22 cellular contexts compared by ENCODE assay signal in genomic region chr12:82757059-82757458, GRCh38.
DNase-seq lines count a peak whose midpoint lies in the region; ATAC-seq and TF ChIP-seq lines count a peak whose summit lies in the region.
"Had no signal": no experiment of that assay in that cellular context is flagged by ENCODE, and none has a peak within 500 bp of the region (broad histone marks: within the 10 kb centered on the region; RNA-seq: fewer than 3 reads in every experiment).

No MANE protein-coding gene starts in this region.

- H3K9ac ChIP-seq in adipocyte (ENCODE audit: low read length) (no peak overlapping the region), skeletal muscle satellite cell (ENCODE audit: low read depth, low read length) (no peak overlapping the region)

- H3K4me2 ChIP-seq in skeletal muscle satellite cell (ENCODE audit: low read length), result peak overlapping the region; percentile 34

- no peak for TF ChIP-seq CTCF in MCF 10A (IDR thresholded peaks at IDR 0.05; ENCODE audit: unreplicated experiment)
- no peak for TF ChIP-seq CTCF in breast epithelium (IDR thresholded peaks at IDR 0.05)
- no peak for TF ChIP-seq CTCF in fibroblast of the aortic adventitia (IDR thresholded peaks at IDR 0.05; ENCODE audit: insufficient read depth, low read length)

- H3K9me3 Mint-ChIP-seq in MCF 10A (ENCODE audit: unreplicated experiment), result no peaks in the 10 kb centered on the region
- H3K9me3 Mint-ChIP-seq: activated CD4-positive, alpha-beta memory T cell treated with anti-CD3 and anti-CD28 coated beads, Interleukin-2, amount 10 ng/mL, durations not matched to agents 7 days and 5 days; stimulated activated naive CD8-positive, alpha-beta T cell treated with anti-CD3 and anti-CD28 coated beads, Interleukin-15, Interleukin-2, amounts not matched to agents 100 ng/mL and 50 ng/mL, for 24 hours; T-helper 2 cell treated with Interferon-gamma antibody and Interleukin-4, amounts not matched to agents 5 μg/mL and 100 μg/mL, for 36 hours had no signal

- H3K4me3 ChIP-seq in breast epithelium (no peak overlapping the region), adipocyte (ENCODE audit: low read length) (peak overlapping the region; percentile 41), fibroblast of the aortic adventitia (ENCODE audit: low read depth, low read length) (no peak overlapping the region), skeletal muscle satellite cell (ENCODE audit: low read length) (no peak overlapping the region)
- H3K4me3 ChIP-seq: cardiac muscle cell, tibial artery had no signal

- H3K27me3 ChIP-seq in breast epithelium, result no peaks in the 10 kb centered on the region
- no peaks in the 10 kb centered on the region for H3K27me3 ChIP-seq in adipocyte (replicated peaks; ENCODE audit: control insufficient read depth, insufficient read depth, low read length)
- no peaks in the 10 kb centered on the region for H3K27me3 ChIP-seq in skeletal muscle satellite cell (ENCODE audit: control insufficient read depth, insufficient read depth, low read length)
- H3K27me3 ChIP-seq: cardiac muscle cell, tibial artery had no signal

- H3K4me3 Mint-ChIP-seq in MCF 10A (ENCODE audit: unreplicated experiment), result no peak overlapping the region
- H3K4me3 Mint-ChIP-seq: activated CD4-positive, alpha-beta memory T cell treated with anti-CD3 and anti-CD28 coated beads, Interleukin-2, amount 10 ng/mL, durations not matched to agents 7 days and 5 days; stimulated activated naive CD8-positive, alpha-beta T cell treated with anti-CD3 and anti-CD28 coated beads, Interleukin-15, Interleukin-2, amounts not matched to agents 100 ng/mL and 50 ng/mL, for 24 hours; T-helper 2 cell treated with Interferon-gamma antibody and Interleukin-4, amounts not matched to agents 5 μg/mL and 100 μg/mL, for 36 hours had no signal

- no peaks in the 10 kb centered on the region for H3K36me3 Mint-ChIP-seq in MCF 10A (ENCODE audit: insufficient read depth, unreplicated experiment)

- no peaks in the 10 kb centered on the region for H3K36me3 ChIP-seq in breast epithelium
- no peaks in the 10 kb centered on the region for H3K36me3 ChIP-seq in adipocyte (ENCODE audit: control insufficient read depth, insufficient read depth, low read length, severe bottlenecking)
- no peaks in the 10 kb centered on the region for H3K36me3 ChIP-seq in skeletal muscle satellite cell (ENCODE audit: insufficient read depth, low read length)
- H3K36me3 ChIP-seq: cardiac muscle cell, tibial artery had no signal

- H3K27ac ChIP-seq in breast epithelium, result no peak overlapping the region
- H3K27ac ChIP-seq: cardiac muscle cell, tibial artery had no signal

- POLR2A ChIA-PET in MCF 10A (lab: Yijun Ruan, JAX), result interaction anchor here (0.6 kb wide), 1 partner anchor 354 kb away, joined by 3 read pairs; no protein-coding TSS in a partner anchor

- no peaks in the 10 kb centered on the region for H3K4me1 Mint-ChIP-seq in MCF 10A (ENCODE audit: insufficient read depth, unreplicated experiment)
- H3K4me1 Mint-ChIP-seq: activated CD4-positive, alpha-beta memory T cell treated with anti-CD3 and anti-CD28 coated beads, Interleukin-2, amount 10 ng/mL, durations not matched to agents 7 days and 5 days had no signal

- no peak for TF ChIP-seq POLR2A in breast epithelium (IDR thresholded peaks at IDR 0.05)

- H3K27me3 Mint-ChIP-seq in MCF 10A (ENCODE audit: insufficient read depth, unreplicated experiment), result no peaks in the 10 kb centered on the region
- H3K27me3 Mint-ChIP-seq: activated CD4-positive, alpha-beta memory T cell treated with anti-CD3 and anti-CD28 coated beads, Interleukin-2, amount 10 ng/mL, durations not matched to agents 7 days and 5 days; stimulated activated naive CD8-positive, alpha-beta T cell treated with anti-CD3 and anti-CD28 coated beads, Interleukin-15, Interleukin-2, amounts not matched to agents 100 ng/mL and 50 ng/mL, for 24 hours had no signal

- BruUV-seq in MCF 10A (replicated peaks; lab: Mats Ljungman, UMichigan), result no TSS peak

- intact Hi-C loops in MCF 10A (cut with micrococcal nuclease) (no loop called here), breast epithelium (cut with DNase I; ENCODE audit: low total_unique reads) (no loop called here)

- no peaks in the 10 kb centered on the region for H3K4me1 ChIP-seq in breast epithelium
- H3K4me1 ChIP-seq in adipocyte (ENCODE audit: control insufficient read depth, insufficient read depth, low read length), result peaks cover 35% of the 10 kb centered on the region
- H3K4me1 ChIP-seq in skeletal muscle satellite cell (ENCODE audit: control insufficient read depth, insufficient read depth, low read length), result peaks cover 18% of the 10 kb centered on the region
- H3K4me1 ChIP-seq: tibial artery had no signal

- no peak overlapping the region for H3K27ac Mint-ChIP-seq in MCF 10A (ENCODE audit: low read depth, unreplicated experiment)
- H3K27ac Mint-ChIP-seq: activated CD4-positive, alpha-beta memory T cell treated with anti-CD3 and anti-CD28 coated beads, Interleukin-2, amount 10 ng/mL, durations not matched to agents 7 days and 5 days; stimulated activated naive CD8-positive, alpha-beta T cell treated with anti-CD3 and anti-CD28 coated beads, Interleukin-15, Interleukin-2, amounts not matched to agents 100 ng/mL and 50 ng/mL, for 24 hours; T-helper 2 cell treated with Interferon-gamma antibody and Interleukin-4, amounts not matched to agents 5 μg/mL and 100 μg/mL, for 36 hours had no signal

- DNase-seq in MCF 10A (ENCODE audit: unreplicated experiment) (peak; percentile 16), breast epithelium (ENCODE audit: low spot score in 2 of 2) (no peak), adipocyte (ENCODE audit: low read depth) (peak; percentile 85), fibroblast of the aortic adventitia (ENCODE audit: low read depth) (peak; percentile 52), mesenteric fat pad (ENCODE audit: low spot score) (no peak), hepatic stellate cell (ENCODE audit: low spot score) (no peak)
- DNase-seq: activated CD4-positive, alpha-beta memory T cell treated with anti-CD3 and anti-CD28 coated beads, Interleukin-2, amount 10 ng/mL, durations not matched to agents 7 days and 5 days; activated gamma-delta T cell treated with Interleukin-2 at 50 U/mL for 16 hours; activated T-cell treated with anti-CD3 and anti-CD28 coated beads for 4 hours; amniotic stem cell; DMS79; erythroblast; head of caudate nucleus; KG1; stimulated activated CD4-positive, alpha-beta T cell treated with anti-CD3 and anti-CD28 coated beads, Interleukin-12 subunit alpha, Interleukin-12 subunit beta, amount 100 ng/mL, for 4 hours; tibial artery had no signal

- ATAC-seq in HG02678 (IDR thresholded peaks at IDR 0.05; ENCODE audit: unreplicated experiment), result no peak
- ATAC-seq: HCT116 had no signal

- CTCF ChIA-PET in MCF 10A (lab: Yijun Ruan, JAX), result interaction anchor here (1.1 kb wide), 1 partner anchor 12 kb away, joined by 3 read pairs; no protein-coding TSS in a partner anchor

- H3K9me3 ChIP-seq in breast epithelium (no peaks in the 10 kb centered on the region), adipocyte (ENCODE audit: control insufficient read depth, low read length) (no peaks in the 10 kb centered on the region), skeletal muscle satellite cell (replicated peaks; ENCODE audit: low read length) (no peaks in the 10 kb centered on the region)
- H3K9me3 ChIP-seq: tibial artery had no signal

Comparison
In these comparisons a context has a peak if more than half of its experiments do, and no peak if none do; other contexts are left out.
1. DNase-seq: peak in MCF 10A (single experiment), adipocyte (single experiment) and fibroblast of the aortic adventitia (single experiment); none in breast epithelium (0 of 2), mesenteric fat pad (single experiment) and hepatic stellate cell (single experiment).